ENCODE assay signal across 2 cellular contexts in the genomic region with DNA sequence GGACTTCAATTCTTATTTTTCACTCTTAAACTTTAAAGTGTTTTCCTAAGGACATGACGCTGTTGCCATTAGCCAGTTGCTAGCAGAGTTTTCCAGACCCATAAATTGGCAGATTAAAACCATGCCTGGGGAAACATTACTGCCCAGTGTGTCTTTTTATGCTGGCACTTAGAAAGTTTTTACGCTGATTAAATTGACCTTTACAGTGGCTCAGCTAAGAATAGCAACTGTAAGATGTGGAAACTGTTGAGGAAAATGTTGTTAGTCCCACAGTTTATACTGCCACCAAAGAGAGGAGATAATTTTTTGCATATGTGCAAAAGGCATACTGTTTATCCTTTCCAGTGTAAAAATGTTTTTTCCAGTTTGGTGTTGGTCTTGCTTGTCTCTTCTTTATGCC.
TF ChIP-seq lines count a peak whose summit lies in the region.

No MANE protein-coding gene starts in this region.

TF ChIP-seq in GM23338, 12 proteins besides CTCF, POLR2A, EP300 and RAD21 (continued from another document):
- TF ChIP-seq, protein P1, sequence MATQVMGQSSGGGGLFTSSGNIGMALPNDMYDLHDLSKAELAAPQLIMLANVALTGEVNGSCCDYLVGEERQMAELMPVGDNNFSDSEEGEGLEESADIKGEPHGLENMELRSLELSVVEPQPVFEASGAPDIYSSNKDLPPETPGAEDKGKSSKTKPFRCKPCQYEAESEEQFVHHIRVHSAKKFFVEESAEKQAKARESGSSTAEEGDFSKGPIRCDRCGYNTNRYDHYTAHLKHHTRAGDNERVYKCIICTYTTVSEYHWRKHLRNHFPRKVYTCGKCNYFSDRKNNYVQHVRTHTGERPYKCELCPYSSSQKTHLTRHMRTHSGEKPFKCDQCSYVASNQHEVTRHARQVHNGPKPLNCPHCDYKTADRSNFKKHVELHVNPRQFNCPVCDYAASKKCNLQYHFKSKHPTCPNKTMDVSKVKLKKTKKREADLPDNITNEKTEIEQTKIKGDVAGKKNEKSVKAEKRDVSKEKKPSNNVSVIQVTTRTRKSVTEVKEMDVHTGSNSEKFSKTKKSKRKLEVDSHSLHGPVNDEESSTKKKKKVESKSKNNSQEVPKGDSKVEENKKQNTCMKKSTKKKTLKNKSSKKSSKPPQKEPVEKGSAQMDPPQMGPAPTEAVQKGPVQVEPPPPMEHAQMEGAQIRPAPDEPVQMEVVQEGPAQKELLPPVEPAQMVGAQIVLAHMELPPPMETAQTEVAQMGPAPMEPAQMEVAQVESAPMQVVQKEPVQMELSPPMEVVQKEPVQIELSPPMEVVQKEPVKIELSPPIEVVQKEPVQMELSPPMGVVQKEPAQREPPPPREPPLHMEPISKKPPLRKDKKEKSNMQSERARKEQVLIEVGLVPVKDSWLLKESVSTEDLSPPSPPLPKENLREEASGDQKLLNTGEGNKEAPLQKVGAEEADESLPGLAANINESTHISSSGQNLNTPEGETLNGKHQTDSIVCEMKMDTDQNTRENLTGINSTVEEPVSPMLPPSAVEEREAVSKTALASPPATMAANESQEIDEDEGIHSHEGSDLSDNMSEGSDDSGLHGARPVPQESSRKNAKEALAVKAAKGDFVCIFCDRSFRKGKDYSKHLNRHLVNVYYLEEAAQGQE (IDR thresholded peaks at IDR 0.05; ENCODE audit: unreplicated experiment) = no peak
- no peak for TF ChIP-seq EZH2 (IDR thresholded peaks at IDR 0.05; ENCODE audit: low read depth, unreplicated experiment)
- TF ChIP-seq ZNF462 (CRISPR knock-in tag; IDR thresholded peaks at IDR 0.05) = no peak
- TF ChIP-seq ZNF331 (CRISPR knock-in tag; IDR thresholded peaks at IDR 0.05; ENCODE audit: low read depth) = no peak
- TF ChIP-seq NANOG (IDR thresholded peaks at IDR 0.05; ENCODE audit: borderline replicate concordance) = no peak
- TF ChIP-seq POLR2AphosphoS5 (IDR thresholded peaks at IDR 0.05; ENCODE audit: low read depth) = no peak
- TF ChIP-seq ZNF114 (CRISPR knock-in tag; IDR thresholded peaks at IDR 0.05) = no peak
- TF ChIP-seq, protein P2, sequence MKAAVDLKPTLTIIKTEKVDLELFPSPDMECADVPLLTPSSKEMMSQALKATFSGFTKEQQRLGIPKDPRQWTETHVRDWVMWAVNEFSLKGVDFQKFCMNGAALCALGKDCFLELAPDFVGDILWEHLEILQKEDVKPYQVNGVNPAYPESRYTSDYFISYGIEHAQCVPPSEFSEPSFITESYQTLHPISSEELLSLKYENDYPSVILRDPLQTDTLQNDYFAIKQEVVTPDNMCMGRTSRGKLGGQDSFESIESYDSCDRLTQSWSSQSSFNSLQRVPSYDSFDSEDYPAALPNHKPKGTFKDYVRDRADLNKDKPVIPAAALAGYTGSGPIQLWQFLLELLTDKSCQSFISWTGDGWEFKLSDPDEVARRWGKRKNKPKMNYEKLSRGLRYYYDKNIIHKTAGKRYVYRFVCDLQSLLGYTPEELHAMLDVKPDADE (IDR thresholded peaks at IDR 0.05) = no peak

TF ChIP-seq in WTC11, 78 proteins besides CTCF, POLR2A, EP300 and RAD21 (continued from another document):
- TF ChIP-seq, protein P3, sequence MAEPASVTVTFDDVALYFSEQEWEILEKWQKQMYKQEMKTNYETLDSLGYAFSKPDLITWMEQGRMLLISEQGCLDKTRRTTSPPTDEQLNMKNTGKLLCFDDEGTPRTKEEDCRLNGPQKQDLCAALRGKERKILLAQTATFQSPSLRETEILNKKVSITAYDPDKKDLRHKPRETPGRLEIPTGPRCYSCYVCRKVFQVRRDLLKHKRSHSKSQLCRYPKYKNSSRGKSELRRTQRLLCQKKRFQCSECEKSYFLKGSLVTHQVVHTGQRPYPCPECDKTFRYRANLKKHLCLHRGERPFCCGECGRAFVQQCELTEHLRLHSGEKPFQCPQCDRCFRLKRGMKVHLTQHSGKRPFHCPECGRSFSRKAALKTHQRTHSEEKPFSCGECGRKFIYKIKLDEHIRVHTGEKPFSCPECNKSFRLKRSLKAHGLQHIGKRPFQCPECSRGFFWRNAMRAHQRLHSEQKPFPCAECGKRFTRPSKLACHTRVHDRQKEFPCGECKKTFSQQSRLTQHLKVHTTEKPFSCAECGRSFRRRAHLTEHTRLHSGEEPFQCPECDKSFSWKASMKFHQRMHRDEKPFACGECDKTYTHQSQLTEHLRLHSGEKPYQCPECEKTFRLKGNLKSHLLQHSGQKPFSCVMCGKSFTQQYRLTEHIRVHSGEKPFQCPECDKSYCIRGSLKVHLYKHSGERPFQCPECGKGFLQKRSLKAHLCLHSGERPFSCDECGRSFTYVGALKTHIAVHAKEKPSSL (CRISPR knock-in tag; conservative IDR thresholded peaks at IDR 0.05) = no peak
- TF ChIP-seq, protein P4, sequence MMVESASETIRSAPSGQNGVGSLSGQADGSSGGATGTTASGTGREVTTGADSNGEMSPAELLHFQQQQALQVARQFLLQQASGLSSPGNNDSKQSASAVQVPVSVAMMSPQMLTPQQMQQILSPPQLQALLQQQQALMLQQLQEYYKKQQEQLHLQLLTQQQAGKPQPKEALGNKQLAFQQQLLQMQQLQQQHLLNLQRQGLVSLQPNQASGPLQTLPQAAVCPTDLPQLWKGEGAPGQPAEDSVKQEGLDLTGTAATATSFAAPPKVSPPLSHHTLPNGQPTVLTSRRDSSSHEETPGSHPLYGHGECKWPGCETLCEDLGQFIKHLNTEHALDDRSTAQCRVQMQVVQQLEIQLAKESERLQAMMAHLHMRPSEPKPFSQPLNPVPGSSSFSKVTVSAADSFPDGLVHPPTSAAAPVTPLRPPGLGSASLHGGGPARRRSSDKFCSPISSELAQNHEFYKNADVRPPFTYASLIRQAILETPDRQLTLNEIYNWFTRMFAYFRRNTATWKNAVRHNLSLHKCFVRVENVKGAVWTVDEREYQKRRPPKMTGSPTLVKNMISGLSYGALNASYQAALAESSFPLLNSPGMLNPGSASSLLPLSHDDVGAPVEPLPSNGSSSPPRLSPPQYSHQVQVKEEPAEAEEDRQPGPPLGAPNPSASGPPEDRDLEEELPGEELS (CRISPR knock-in tag; IDR thresholded peaks at IDR 0.05) = no peak
- TF ChIP-seq CREB1 (CRISPR knock-in tag; IDR thresholded peaks at IDR 0.05) = no peak
- no peak for TF ChIP-seq ZNF263 (CRISPR knock-in tag; IDR thresholded peaks at IDR 0.05; ENCODE audit: low read depth)
- TF ChIP-seq ZNF671 (CRISPR knock-in tag; IDR thresholded peaks at IDR 0.05) = no peak
- no peak for TF ChIP-seq PRRX2 (CRISPR knock-in tag; IDR thresholded peaks at IDR 0.05)
- TF ChIP-seq, protein P5, sequence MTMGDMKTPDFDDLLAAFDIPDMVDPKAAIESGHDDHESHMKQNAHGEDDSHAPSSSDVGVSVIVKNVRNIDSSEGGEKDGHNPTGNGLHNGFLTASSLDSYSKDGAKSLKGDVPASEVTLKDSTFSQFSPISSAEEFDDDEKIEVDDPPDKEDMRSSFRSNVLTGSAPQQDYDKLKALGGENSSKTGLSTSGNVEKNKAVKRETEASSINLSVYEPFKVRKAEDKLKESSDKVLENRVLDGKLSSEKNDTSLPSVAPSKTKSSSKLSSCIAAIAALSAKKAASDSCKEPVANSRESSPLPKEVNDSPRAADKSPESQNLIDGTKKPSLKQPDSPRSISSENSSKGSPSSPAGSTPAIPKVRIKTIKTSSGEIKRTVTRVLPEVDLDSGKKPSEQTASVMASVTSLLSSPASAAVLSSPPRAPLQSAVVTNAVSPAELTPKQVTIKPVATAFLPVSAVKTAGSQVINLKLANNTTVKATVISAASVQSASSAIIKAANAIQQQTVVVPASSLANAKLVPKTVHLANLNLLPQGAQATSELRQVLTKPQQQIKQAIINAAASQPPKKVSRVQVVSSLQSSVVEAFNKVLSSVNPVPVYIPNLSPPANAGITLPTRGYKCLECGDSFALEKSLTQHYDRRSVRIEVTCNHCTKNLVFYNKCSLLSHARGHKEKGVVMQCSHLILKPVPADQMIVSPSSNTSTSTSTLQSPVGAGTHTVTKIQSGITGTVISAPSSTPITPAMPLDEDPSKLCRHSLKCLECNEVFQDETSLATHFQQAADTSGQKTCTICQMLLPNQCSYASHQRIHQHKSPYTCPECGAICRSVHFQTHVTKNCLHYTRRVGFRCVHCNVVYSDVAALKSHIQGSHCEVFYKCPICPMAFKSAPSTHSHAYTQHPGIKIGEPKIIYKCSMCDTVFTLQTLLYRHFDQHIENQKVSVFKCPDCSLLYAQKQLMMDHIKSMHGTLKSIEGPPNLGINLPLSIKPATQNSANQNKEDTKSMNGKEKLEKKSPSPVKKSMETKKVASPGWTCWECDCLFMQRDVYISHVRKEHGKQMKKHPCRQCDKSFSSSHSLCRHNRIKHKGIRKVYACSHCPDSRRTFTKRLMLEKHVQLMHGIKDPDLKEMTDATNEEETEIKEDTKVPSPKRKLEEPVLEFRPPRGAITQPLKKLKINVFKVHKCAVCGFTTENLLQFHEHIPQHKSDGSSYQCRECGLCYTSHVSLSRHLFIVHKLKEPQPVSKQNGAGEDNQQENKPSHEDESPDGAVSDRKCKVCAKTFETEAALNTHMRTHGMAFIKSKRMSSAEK (CRISPR knock-in tag; IDR thresholded peaks at IDR 0.05; ENCODE audit: borderline replicate concordance) = no peak
- TF ChIP-seq JUN (CRISPR knock-in tag; IDR thresholded peaks at IDR 0.05) = no peak
- TF ChIP-seq ATF6 (CRISPR knock-in tag; IDR thresholded peaks at IDR 0.05) = no peak
- TF ChIP-seq NFE2L1 (CRISPR knock-in tag; IDR thresholded peaks at IDR 0.05) = no peak
- TF ChIP-seq, protein P6, sequence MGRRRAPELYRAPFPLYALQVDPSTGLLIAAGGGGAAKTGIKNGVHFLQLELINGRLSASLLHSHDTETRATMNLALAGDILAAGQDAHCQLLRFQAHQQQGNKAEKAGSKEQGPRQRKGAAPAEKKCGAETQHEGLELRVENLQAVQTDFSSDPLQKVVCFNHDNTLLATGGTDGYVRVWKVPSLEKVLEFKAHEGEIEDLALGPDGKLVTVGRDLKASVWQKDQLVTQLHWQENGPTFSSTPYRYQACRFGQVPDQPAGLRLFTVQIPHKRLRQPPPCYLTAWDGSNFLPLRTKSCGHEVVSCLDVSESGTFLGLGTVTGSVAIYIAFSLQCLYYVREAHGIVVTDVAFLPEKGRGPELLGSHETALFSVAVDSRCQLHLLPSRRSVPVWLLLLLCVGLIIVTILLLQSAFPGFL (CRISPR knock-in tag; IDR thresholded peaks at IDR 0.05; ENCODE audit: borderline replicate concordance) = no peak
- TF ChIP-seq, protein P7, sequence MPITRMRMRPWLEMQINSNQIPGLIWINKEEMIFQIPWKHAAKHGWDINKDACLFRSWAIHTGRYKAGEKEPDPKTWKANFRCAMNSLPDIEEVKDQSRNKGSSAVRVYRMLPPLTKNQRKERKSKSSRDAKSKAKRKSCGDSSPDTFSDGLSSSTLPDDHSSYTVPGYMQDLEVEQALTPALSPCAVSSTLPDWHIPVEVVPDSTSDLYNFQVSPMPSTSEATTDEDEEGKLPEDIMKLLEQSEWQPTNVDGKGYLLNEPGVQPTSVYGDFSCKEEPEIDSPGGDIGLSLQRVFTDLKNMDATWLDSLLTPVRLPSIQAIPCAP (CRISPR knock-in tag; IDR thresholded peaks at IDR 0.05) = no peak
- no peak for TF ChIP-seq ZNF138 (CRISPR knock-in tag; conservative IDR thresholded peaks at IDR 0.05)
TF ChIP-seq in WTC11: peak in this region for 0.
